Comparison of ENCODE assay signal across 23 cellular contexts in the genomic region with DNA sequence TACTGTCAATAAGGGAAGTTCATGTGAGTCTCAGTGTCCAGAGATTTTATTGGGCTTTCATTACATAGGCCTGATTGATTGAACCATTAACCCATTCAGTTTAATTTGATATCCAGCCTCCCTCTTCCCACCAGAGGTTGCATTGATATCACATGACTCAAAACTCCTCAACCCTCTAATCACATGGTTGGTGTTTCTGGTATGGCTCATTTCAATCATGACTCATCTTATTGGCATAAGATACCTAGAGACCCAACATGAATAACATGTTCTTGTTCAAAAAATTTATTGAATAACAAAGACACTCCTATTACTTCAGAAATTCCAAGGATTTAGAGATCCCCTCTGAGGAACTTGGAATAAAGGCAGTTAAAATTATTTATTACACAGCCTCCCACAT.
A peak's percentile ranks its signal among the peaks of the same experiment; 100 is the strongest.
DNase-seq lines count a peak whose midpoint lies in the region; ATAC-seq and TF ChIP-seq lines count a peak whose summit lies in the region.
"Had no signal": no experiment of that assay in that cellular context is flagged by ENCODE, and none has a peak within 500 bp of the region (broad histone marks: within the 10 kb centered on the region; RNA-seq: fewer than 3 reads in every experiment).

No MANE protein-coding gene starts in this region.

- no peaks in the 10 kb centered on the region for H3K36me3 ChIP-seq in fibroblast of lung (ENCODE audit: control insufficient read depth, insufficient read depth, low read length)
- no peaks in the 10 kb centered on the region for H3K36me3 ChIP-seq in mesenchymal stem cell (ENCODE audit: control insufficient read depth in 1 of 2, insufficient read depth in 2 of 2, low read depth in 1 of 2, low read length in 2 of 2)
- H3K36me3 ChIP-seq: prostate gland, upper lobe of left lung had no signal

- no peaks in the 10 kb centered on the region for H3K79me1 ChIP-seq in mesenchymal stem cell (replicated peaks; ENCODE audit: low read length, poor library complexity, severe bottlenecking)

- no peak overlapping the region for H3K23ac ChIP-seq in mesenchymal stem cell (ENCODE audit: low read length in 2 of 2)

- no peak overlapping the region for H2BK15ac ChIP-seq in mesenchymal stem cell (ENCODE audit: low read depth, poor library complexity, severe bottlenecking)

- H3K27ac ChIP-seq in fibroblast of lung (ENCODE audit: insufficient read depth, low read length) (no peak overlapping the region), mesenchymal stem cell (ENCODE audit: low read length, poor library complexity, severe bottlenecking) (peak overlapping the region; percentile 66)
- H3K27ac ChIP-seq: prostate gland, upper lobe of left lung had no signal

- H3K4me3 ChIP-seq in fibroblast of lung (replicated peaks in 1 of 4; ENCODE audit: control extremely low read depth in 1 of 4, insufficient read depth in 1 of 4, low read depth in 3 of 4, low read length in 4 of 4), result no peak overlapping the region
- no peak overlapping the region for H3K4me3 ChIP-seq in mesenchymal stem cell (ENCODE audit: insufficient read depth in 1 of 2, low read depth in 1 of 2, low read length in 2 of 2)
- H3K4me3 ChIP-seq in lower leg skin (ENCODE audit: low read depth, poor library complexity, severe bottlenecking), result no peak overlapping the region
- H3K4me3 ChIP-seq: prostate gland, upper lobe of left lung had no signal

- H2BK5ac ChIP-seq in mesenchymal stem cell (ENCODE audit: low read depth, low read length, poor library complexity, severe bottlenecking), result no peak overlapping the region

- H3K79me2 ChIP-seq in fibroblast of lung (ENCODE audit: control insufficient read depth, insufficient read depth, low read length), result no peaks in the 10 kb centered on the region

- H4K91ac ChIP-seq in mesenchymal stem cell (ENCODE audit: low read length), result no peak overlapping the region

- no peaks in the 10 kb centered on the region for H3K9me3 ChIP-seq in fibroblast of lung (ENCODE audit: control insufficient read depth, insufficient read depth, low read depth, low read length)
- peaks cover 27% of the 10 kb centered on the region for H3K9me3 ChIP-seq in mesenchymal stem cell (ENCODE audit: control insufficient read depth, low read length)
- H3K9me3 ChIP-seq: prostate gland had no signal

- no peak overlapping the region for H2BK12ac ChIP-seq in mesenchymal stem cell (ENCODE audit: low read length in 2 of 2)

- no peak for TF ChIP-seq POLR2A in lower leg skin (IDR thresholded peaks at IDR 0.05)

- no peak overlapping the region for H3K4ac ChIP-seq in mesenchymal stem cell (ENCODE audit: low read depth in 1 of 2, low read length in 2 of 2)

- H3K9ac ChIP-seq in fibroblast of lung (ENCODE audit: insufficient read depth, low read length), result no peak overlapping the region
- H3K9ac ChIP-seq in mesenchymal stem cell (ENCODE audit: low read length), result no peak overlapping the region

- H2BK120ac ChIP-seq in mesenchymal stem cell (ENCODE audit: low read depth, low read length), result no peak overlapping the region

- DNase-seq in HS-5 (ENCODE audit: low read depth) (peak; percentile 31), amniotic epithelial cell (ENCODE audit: low read depth) (peak; percentile 36), fibroblast of lung (ENCODE audit: low read depth in 2 of 2) (peak; percentile 17 to 65), mesenchymal stem cell (no peak), AML-193 (lab: John Stamatoyannopoulos, UW) (no peak), lower leg skin (ENCODE audit: low spot score in 2 of 2) (no peak), T-helper 1 cell (no peak)
- DNase-seq: activated CD4-positive, alpha-beta T cell treated with anti-CD3 and anti-CD28 coated beads for 4 hours; CD8-positive, alpha-beta T cell; DMS79; glutamatergic neuron; H9; left ventricle myocardium superior; NCI-H1436; NCI-H526; small intestine; stimulated activated CD4-positive, alpha-beta T cell treated with anti-CD3 and anti-CD28 coated beads, Interleukin-2, amount 100 ng/mL, for 48 hours; stimulated activated naive CD8-positive, alpha-beta T cell treated with anti-CD3 and anti-CD28 coated beads, Interleukin-15, Interleukin-2, amounts not matched to agents 100 U/mL and 50 U/mL, for 24 hours; SW 1271; upper lobe of left lung had no signal

- no peaks in the 10 kb centered on the region for H3K4me1 ChIP-seq in fibroblast of lung (ENCODE audit: control insufficient read depth, extremely low read depth, insufficient read depth, low read length)
- H3K4me1 ChIP-seq in mesenchymal stem cell (ENCODE audit: control insufficient read depth, insufficient read depth, low read depth, low read length), result no peaks in the 10 kb centered on the region
- H3K4me1 ChIP-seq: prostate gland, upper lobe of left lung had no signal

- TF ChIP-seq CTCF in fibroblast of lung (conservative IDR thresholded peaks at IDR 0.05 in 1 of 2, IDR thresholded peaks at IDR 0.05 in 1 of 2; ENCODE audit: low read depth in 1 of 2, low read length in 2 of 2) (no peak), lower leg skin (IDR thresholded peaks at IDR 0.05) (no peak)

- ATAC-seq in HG02970 (IDR thresholded peaks at IDR 0.05; ENCODE audit: low FRiP score, unreplicated experiment), result no peak
- ATAC-seq: activated naive CD4-positive, alpha-beta T cell treated with anti-CD3 and anti-CD28 coated beads, Interleukin-2, amount 50 U/mL, for 72 hours; CD8-positive, alpha-beta T cell; left ventricle myocardium superior; stimulated activated naive CD8-positive, alpha-beta T cell treated with anti-CD3 and anti-CD28 coated beads, Interleukin-15, Interleukin-2, amounts not matched to agents 100 U/mL and 50 U/mL, for 24 hours had no signal

- no peak overlapping the region for H2AFZ ChIP-seq in fibroblast of lung (ENCODE audit: low read length)
- no peak overlapping the region for H2AFZ ChIP-seq in mesenchymal stem cell (ENCODE audit: low read depth, low read length)

- intact Hi-C loops in lower leg skin (cut with DNase I; ENCODE audit: low total_unique reads), result no loop called here

- no peak overlapping the region for H4K8ac ChIP-seq in mesenchymal stem cell (ENCODE audit: low read length)

- H4K20me1 ChIP-seq in fibroblast of lung (ENCODE audit: control insufficient read depth, extremely low read depth, insufficient read depth, low read length), result no peaks in the 10 kb centered on the region

- H2AK5ac ChIP-seq in mesenchymal stem cell (ENCODE audit: low read length, severe bottlenecking), result no peak overlapping the region

- H3K27me3 ChIP-seq in fibroblast of lung (ENCODE audit: control insufficient read depth, insufficient read depth, low read length) (no peaks in the 10 kb centered on the region), mesenchymal stem cell (ENCODE audit: control insufficient read depth in 1 of 2, insufficient read depth in 1 of 2, low read length in 2 of 2) (no peaks in the 10 kb centered on the region)
- H3K27me3 ChIP-seq: upper lobe of left lung had no signal

- no peak overlapping the region for H3K18ac ChIP-seq in mesenchymal stem cell (ENCODE audit: low read depth in 1 of 2, low read length in 2 of 2)

- H3K4me2 ChIP-seq in fibroblast of lung (ENCODE audit: extremely low read depth, insufficient read depth, low read length) (no peak overlapping the region), mesenchymal stem cell (ENCODE audit: low read length, poor library complexity, severe bottlenecking) (no peak overlapping the region)

- H3K14ac ChIP-seq in mesenchymal stem cell (ENCODE audit: low read length in 2 of 2), result no peak overlapping the region

Comparison
In these comparisons a context has a peak if more than half of its experiments do, and no peak if none do; other contexts are left out.
1. DNase-seq: peak in HS-5 (single experiment), amniotic epithelial cell (single experiment) and fibroblast of lung (2 of 2); none in mesenchymal stem cell (single experiment), AML-193 (0 of 2), lower leg skin (0 of 2) and T-helper 1 cell (0 of 5).